In genomic region chr6:136927313-136927712, GRCh38 we compare ENCODE assay signal across 8 cellular contexts. TPM values are rescaled to one million over a fixed set of nuclear protein-coding genes. Genes with fewer than 3 reads are reported as not detected.
A peak's percentile ranks its signal among the peaks of the same experiment; 100 is the strongest.
DNase-seq lines count a peak whose midpoint lies in the region; ATAC-seq and TF ChIP-seq lines count a peak whose summit lies in the region.

No MANE protein-coding gene starts in this region.

- no peak for TF ChIP-seq POLR2A in body of pancreas (IDR thresholded peaks at IDR 0.05)
- no peak for TF ChIP-seq POLR2A in adrenal gland (IDR thresholded peaks at IDR 0.05)

- peaks cover 9% of the 10 kb centered on the region for H3K4me1 Mint-ChIP-seq in activated CD4-positive, alpha-beta memory T cell treated with anti-CD3 and anti-CD28 coated beads for 36 hours (ENCODE audit: low read depth)
- peaks cover 12% of the 10 kb centered on the region for H3K4me1 Mint-ChIP-seq in activated CD4-positive, alpha-beta memory T cell treated with anti-CD3 and anti-CD28 coated beads, Interleukin-2, amount 10 ng/mL, durations not matched to agents 7 days and 5 days

- no peaks in the 10 kb centered on the region for H3K36me3 ChIP-seq in body of pancreas (replicated peaks in 1 of 2; ENCODE audit: insufficient read depth in 1 of 2, low read depth in 2 of 2)
- H3K36me3 ChIP-seq in adrenal gland (replicated peaks in 1 of 2): no peaks in the 10 kb centered on the region

- TF ChIP-seq CTCF in body of pancreas (IDR thresholded peaks at IDR 0.05) (peak in 6 of 7 experiments; percentile 12 to 52 (median 38)), adrenal gland (IDR thresholded peaks at IDR 0.05) (peak in 1 of 6 experiments; percentile 15)

- 53 to 69% methylated on average over 3 of the region's 3 CpGs for WGBS in body of pancreas, 2 donors
- 79 to 89% (median 83%) methylated on average over 3 of the region's 3 CpGs for WGBS in adrenal gland, 4 donors

- ATAC-seq in body of pancreas: no peak
- ATAC-seq in HG03442 (IDR thresholded peaks at IDR 0.05; ENCODE audit: unreplicated experiment): no peak
- no peak for ATAC-seq in HG03039 (IDR thresholded peaks at IDR 0.05; ENCODE audit: unreplicated experiment)

- H3K27me3 ChIP-seq in body of pancreas: no peaks in the 10 kb centered on the region
- peaks cover 12% of the 10 kb centered on the region for H3K27me3 ChIP-seq in adrenal gland

- peaks cover 31% of the 10 kb centered on the region for H3K27me3 Mint-ChIP-seq in activated CD4-positive, alpha-beta memory T cell treated with anti-CD3 and anti-CD28 coated beads for 36 hours
- peaks cover 38% of the 10 kb centered on the region for H3K27me3 Mint-ChIP-seq in activated CD4-positive, alpha-beta memory T cell treated with anti-CD3 and anti-CD28 coated beads, Interleukin-2, amount 10 ng/mL, durations not matched to agents 7 days and 5 days

- H3K9me3 ChIP-seq in body of pancreas: no peaks in the 10 kb centered on the region
- H3K9me3 ChIP-seq in adrenal gland (replicated peaks in 1 of 3): no peaks in the 10 kb centered on the region

- no peak overlapping the region for H3K4me3 Mint-ChIP-seq in activated CD4-positive, alpha-beta memory T cell treated with anti-CD3 and anti-CD28 coated beads for 36 hours
- H3K4me3 Mint-ChIP-seq in activated CD4-positive, alpha-beta memory T cell treated with anti-CD3 and anti-CD28 coated beads, Interleukin-2, amount 10 ng/mL, durations not matched to agents 7 days and 5 days: no peak overlapping the region

- POLR2A ChIA-PET in activated CD4-positive, alpha-beta memory T cell treated with anti-CD3 and anti-CD28 coated beads for 36 hours (lab: Charles Lee): no interaction called here
- POLR2A ChIA-PET in activated CD4-positive, alpha-beta memory T cell treated with anti-CD3 and anti-CD28 coated beads, Interleukin-2, amount 10 ng/mL, durations not matched to agents 7 days and 5 days (lab: Charles Lee): interaction anchor here (0.6 kb wide), 1 partner anchor 549 kb away, joined by 3 read pairs; no protein-coding TSS in a partner anchor

- no peak overlapping the region for H3K27ac ChIP-seq in body of pancreas
- H3K27ac ChIP-seq in adrenal gland: no peak overlapping the region

- no peak overlapping the region for H3K27ac Mint-ChIP-seq in activated CD4-positive, alpha-beta memory T cell treated with anti-CD3 and anti-CD28 coated beads for 36 hours
- no peak overlapping the region for H3K27ac Mint-ChIP-seq in activated CD4-positive, alpha-beta memory T cell treated with anti-CD3 and anti-CD28 coated beads, Interleukin-2, amount 10 ng/mL, durations not matched to agents 7 days and 5 days

- in situ Hi-C loops in KBM-7 (cut with MboI; ENCODE audit: low pct_unique_long_range_greater_than_20kb, low sequenced_read_pairs): no loop called here

- H3K36me3 Mint-ChIP-seq in activated CD4-positive, alpha-beta memory T cell treated with anti-CD3 and anti-CD28 coated beads for 36 hours: no peaks in the 10 kb centered on the region
- H3K36me3 Mint-ChIP-seq in activated CD4-positive, alpha-beta memory T cell treated with anti-CD3 and anti-CD28 coated beads, Interleukin-2, amount 10 ng/mL, durations not matched to agents 7 days and 5 days (ENCODE audit: low read depth): no peaks in the 10 kb centered on the region

- H3K4me1 ChIP-seq in body of pancreas (peaks cover 13% of the 10 kb centered on the region), adrenal gland (replicated peaks in 1 of 2) (peaks cover 5 to 8% of the 10 kb centered on the region in 2 donors)

- intact Hi-C loops in activated CD4-positive, alpha-beta memory T cell treated with anti-CD3 and anti-CD28 coated beads for 36 hours (cut with micrococcal nuclease): loop anchor here (10.0 kb wide), 2 partner anchors 283 to 323 kb away; no protein-coding TSS in a partner anchor
- intact Hi-C loops in body of pancreas (cut with DNase I) (no loop called here), adrenal gland (cut with DNase I) (no loop called here)

- H3K4me3 ChIP-seq in body of pancreas (no peak overlapping the region), adrenal gland (no peak overlapping the region)

- DNase-seq in activated CD4-positive, alpha-beta memory T cell treated with anti-CD3 and anti-CD28 coated beads for 36 hours: peak; percentile 39
- no peak for DNase-seq in activated CD4-positive, alpha-beta memory T cell treated with anti-CD3 and anti-CD28 coated beads, Interleukin-2, amount 10 ng/mL, durations not matched to agents 7 days and 5 days
- DNase-seq in KBM-7 (peak; percentile 52), body of pancreas (peak in 3 of 4 donors; percentile 20 to 43 (median 26)), renal cortical epithelial cell (ENCODE audit: low read depth) (peak; percentile 5), adrenal gland (no peak)

- no peaks in the 10 kb centered on the region for H3K9me3 Mint-ChIP-seq in activated CD4-positive, alpha-beta memory T cell treated with anti-CD3 and anti-CD28 coated beads for 36 hours
- H3K9me3 Mint-ChIP-seq in activated CD4-positive, alpha-beta memory T cell treated with anti-CD3 and anti-CD28 coated beads, Interleukin-2, amount 10 ng/mL, durations not matched to agents 7 days and 5 days: no peaks in the 10 kb centered on the region

- CTCF ChIA-PET in activated CD4-positive, alpha-beta memory T cell treated with anti-CD3 and anti-CD28 coated beads for 36 hours (lab: Charles Lee): interaction anchor here (1.2 kb wide), 1 partner anchor 283 kb away, joined by 3 read pairs; no protein-coding TSS in a partner anchor
- CTCF ChIA-PET in activated CD4-positive, alpha-beta memory T cell treated with anti-CD3 and anti-CD28 coated beads, Interleukin-2, amount 10 ng/mL, durations not matched to agents 7 days and 5 days (lab: Charles Lee): no interaction called here

RNA-seq across cellular contexts. Expression of gene SLC35D3, which starts 5.2 kb away (rescaled TPM):
- not detected for total RNA-seq in activated CD4-positive, alpha-beta memory T cell treated with anti-CD3 and anti-CD28 coated beads for 36 hours
- total RNA-seq in activated CD4-positive, alpha-beta memory T cell treated with anti-CD3 and anti-CD28 coated beads, Interleukin-2, amount 10 ng/mL, durations not matched to agents 7 days and 5 days: under 1 TPM in 1 of 2 experiments, not detected in 1; 0.13 TPM
- total RNA-seq in body of pancreas: not detected
- total RNA-seq in renal cortical epithelial cell: not detected in 2 replicates
- total RNA-seq in adrenal gland: 1 to 10 TPM in 3 of 8 donors, under 1 TPM in 1, not detected in 4; 0.12 to 4.8 (median 2.0) TPM
- polyA plus RNA-seq in adrenal gland: under 1 TPM; 0.17 to 0.56 (median 0.53) TPM

Comparison
In these comparisons a context has a peak if more than half of its experiments do, and no peak if none do; other contexts are left out.
1. DNase-seq: peak in activated CD4-positive, alpha-beta memory T cell treated with anti-CD3 and anti-CD28 coated beads for 36 hours (single experiment), KBM-7 (single experiment), body of pancreas (3 of 4) and renal cortical epithelial cell (single experiment); none in activated CD4-positive, alpha-beta memory T cell treated with anti-CD3 and anti-CD28 coated beads, Interleukin-2, amount 10 ng/mL, durations not matched to agents 7 days and 5 days (single experiment) and adrenal gland (0 of 7).